In genomic region chrX:141439651-141440050, GRCh38 we compare ENCODE assay signal across 19 cellular contexts.
DNase-seq lines count a peak whose midpoint lies in the region; ATAC-seq and TF ChIP-seq lines count a peak whose summit lies in the region.
"Had no signal": no experiment of that assay in that cellular context is flagged by ENCODE, and none has a peak within 500 bp of the region (broad histone marks: within the 10 kb centered on the region; RNA-seq: fewer than 3 reads in every experiment).

No MANE protein-coding gene starts in this region.

- H3K27ac Mint-ChIP-seq in Caco-2 (ENCODE audit: unreplicated experiment) = no peak overlapping the region

- CTCF ChIA-PET in Caco-2 (lab: Charles Lee) = no interaction called here

- BruUV-seq in Caco-2 (replicated peaks; lab: Mats Ljungman, UMichigan) = no TSS peak

- intact Hi-C loops in Caco-2 (cut with micrococcal nuclease; ENCODE audit: unreplicated experiment) = no loop called here

- no peaks in the 10 kb centered on the region for H3K9me3 Mint-ChIP-seq in Caco-2 (ENCODE audit: unreplicated experiment)

- H3K9me3 ChIP-seq in fibroblast of lung (ENCODE audit: control insufficient read depth, insufficient read depth, low read depth, low read length) = no peaks in the 10 kb centered on the region
- H3K9me3 ChIP-seq in Caco-2 = no peaks in the 10 kb centered on the region
- H3K9me3 ChIP-seq: BLaER1 treated with 17β-estradiol and CSF1 and Interleukin-3, amounts not matched to agents 10 nM and 100 nM had no signal

- no peak overlapping the region for H3K9ac ChIP-seq in fibroblast of lung (ENCODE audit: insufficient read depth, low read length)
- H3K9ac ChIP-seq: BLaER1 treated with 17β-estradiol and CSF1 and Interleukin-3, amounts not matched to agents 10 nM and 100 nM had no signal

- no peak overlapping the region for H3K4me3 Mint-ChIP-seq in Caco-2 (ENCODE audit: unreplicated experiment)

- H3K36me3 ChIP-seq in fibroblast of lung (ENCODE audit: control insufficient read depth, insufficient read depth, low read length) = no peaks in the 10 kb centered on the region
- H3K36me3 ChIP-seq in Caco-2 (ENCODE audit: control insufficient read depth, insufficient read depth, low read length) = no peaks in the 10 kb centered on the region
- H3K36me3 ChIP-seq: BLaER1 treated with 17β-estradiol and CSF1 and Interleukin-3, amounts not matched to agents 10 nM and 100 nM had no signal

- no peak for ATAC-seq in HG02970 (IDR thresholded peaks at IDR 0.05; ENCODE audit: low FRiP score, unreplicated experiment)
- ATAC-seq: K562 had no signal

- H3K4me1 Mint-ChIP-seq in Caco-2 (ENCODE audit: low read depth, unreplicated experiment) = no peaks in the 10 kb centered on the region

- H3K27me3 ChIP-seq in fibroblast of lung (ENCODE audit: control insufficient read depth, insufficient read depth, low read length) = no peaks in the 10 kb centered on the region
- H3K27me3 ChIP-seq in Caco-2 (replicated peaks; ENCODE audit: control insufficient read depth, insufficient read depth, low read length) = no peaks in the 10 kb centered on the region

- no peak overlapping the region for H3K4me2 ChIP-seq in fibroblast of lung (ENCODE audit: extremely low read depth, insufficient read depth, low read length)
- H3K4me2 ChIP-seq: BLaER1 treated with 17β-estradiol and CSF1 and Interleukin-3, amounts not matched to agents 10 nM and 100 nM; PC-9 had no signal

- H3K27ac ChIP-seq in fibroblast of lung (ENCODE audit: insufficient read depth, low read length) = no peak overlapping the region
- H3K27ac ChIP-seq: BLaER1 treated with 17β-estradiol and CSF1 and Interleukin-3, amounts not matched to agents 10 nM and 100 nM; PC-9; RWPE1 had no signal

- H3K79me2 ChIP-seq in fibroblast of lung (ENCODE audit: control insufficient read depth, insufficient read depth, low read length) = no peaks in the 10 kb centered on the region

- H3K4me1 ChIP-seq in fibroblast of lung (ENCODE audit: control insufficient read depth, extremely low read depth, insufficient read depth, low read length) = no peaks in the 10 kb centered on the region
- H3K4me1 ChIP-seq in Caco-2 = no peaks in the 10 kb centered on the region
- H3K4me1 ChIP-seq: BLaER1 treated with 17β-estradiol and CSF1 and Interleukin-3, amounts not matched to agents 10 nM and 100 nM had no signal

- H3K36me3 Mint-ChIP-seq in Caco-2 (ENCODE audit: insufficient read depth, unreplicated experiment) = no peaks in the 10 kb centered on the region

- POLR2A ChIA-PET in Caco-2 (lab: Charles Lee) = no interaction called here

- no peaks in the 10 kb centered on the region for H3K27me3 Mint-ChIP-seq in Caco-2 (ENCODE audit: insufficient read depth, unreplicated experiment)

- no peaks in the 10 kb centered on the region for H4K20me1 ChIP-seq in fibroblast of lung (ENCODE audit: control insufficient read depth, extremely low read depth, insufficient read depth, low read length)
- H4K20me1 ChIP-seq: BLaER1 treated with 17β-estradiol and CSF1 and Interleukin-3, amounts not matched to agents 10 nM and 100 nM had no signal

- DNase-seq in ELR (ENCODE audit: low read depth) (peak; percentile 2), amniotic epithelial cell (ENCODE audit: low read depth) (peak; percentile 7), fibroblast of lung (ENCODE audit: low read depth in 2 of 2) (peak; percentile 9 to 14), myocyte (ENCODE audit: low read depth) (peak; percentile 1), NCI-H2227 treated with DMSO at 0.1 percent for 48 hours (lab: John Stamatoyannopoulos, UW) (no peak), Caco-2 (no peak), NCI-H187 (lab: John Stamatoyannopoulos, UW) (no peak)
- DNase-seq: DMS79, H7, MV-4-11, NCI-H1417, NCI-H187 treated with DMSO at 0.1 percent for 48 hours, NCI-H345, NCI-H524 treated with DMSO at 0.1 percent for 48 hours, PC-9 had no signal

- H2AFZ ChIP-seq in fibroblast of lung (ENCODE audit: low read length) = no peak overlapping the region
- H2AFZ ChIP-seq: PC-9 had no signal

- no peak overlapping the region for H3K4me3 ChIP-seq in fibroblast of lung (replicated peaks in 1 of 4; ENCODE audit: control extremely low read depth in 1 of 4, insufficient read depth in 1 of 4, low read depth in 3 of 4, low read length in 4 of 4)
- H3K4me3 ChIP-seq in Caco-2 (ENCODE audit: low read depth, low read length) = no peak overlapping the region
- H3K4me3 ChIP-seq: BLaER1 treated with 17β-estradiol and CSF1 and Interleukin-3, amounts not matched to agents 10 nM and 100 nM; K562; PC-9 had no signal

- no peak for TF ChIP-seq CTCF in fibroblast of lung (conservative IDR thresholded peaks at IDR 0.05 in 1 of 2, IDR thresholded peaks at IDR 0.05 in 1 of 2; ENCODE audit: low read depth in 1 of 2, low read length in 2 of 2)
- no peak for TF ChIP-seq CTCF in Caco-2 (IDR thresholded peaks at IDR 0.05; ENCODE audit: insufficient read depth in 1 of 2, low read depth in 1 of 2, low read length in 1 of 2, severe bottlenecking in 1 of 2, unreplicated experiment in 1 of 2)

Comparison
In these comparisons a context has a peak if more than half of its experiments do, and no peak if none do; other contexts are left out.
1. DNase-seq: peak in ELR (single experiment), amniotic epithelial cell (single experiment), fibroblast of lung (2 of 2) and myocyte (single experiment); none in NCI-H2227 treated with DMSO at 0.1 percent for 48 hours (single experiment), Caco-2 (0 of 2) and NCI-H187 (0 of 2).